ENCODE assay signal across 16 cellular contexts in genomic region chr7:149367417-149367816, GRCh38.
DNase-seq lines count a peak whose midpoint lies in the region; ATAC-seq and TF ChIP-seq lines count a peak whose summit lies in the region.
"Had no signal": no experiment of that assay in that cellular context is flagged by ENCODE, and none has a peak within 500 bp of the region (broad histone marks: within the 10 kb centered on the region; RNA-seq: fewer than 3 reads in every experiment).

No MANE protein-coding gene starts in this region.

- H3K4me1 ChIP-seq in HCT116 (ENCODE audit: control insufficient read depth in 1 of 2, insufficient read depth in 2 of 2, low read length in 2 of 2) (peaks cover 13 to 21% of the 10 kb centered on the region in 2 experiments), trophoblast cell (ENCODE audit: control insufficient read depth in 1 of 2, insufficient read depth in 2 of 2, low read length in 2 of 2) (peaks cover 6 to 9% of the 10 kb centered on the region in 2 experiments)

- peak; percentile 33 to 37 for ATAC-seq in activated T-cell treated with anti-CD3 and anti-CD28 coated beads, Interleukin-2, amount 50 U/mL, for 72 hours (replicated peaks in 1 of 2)
- ATAC-seq in HCT116 (peak; percentile 50; the same call in 1 of the 2 replicates), WTC11 (peak; percentile 32; the same call in 1 of the 2 replicates), HG02938 (IDR thresholded peaks at IDR 0.05; ENCODE audit: unreplicated experiment) (no peak), GM19351 (IDR thresholded peaks at IDR 0.05; ENCODE audit: unreplicated experiment) (no peak)

- no peak overlapping the region for H3K23ac ChIP-seq in trophoblast cell (ENCODE audit: low read length)

- TF ChIP-seq CTCF in HCT116 (IDR thresholded peaks at IDR 0.05 in 2 of 3, conservative IDR thresholded peaks at IDR 0.05 in 1 of 3; ENCODE audit: borderline replicate concordance in 1 of 3, insufficient read depth in 1 of 3, low read depth in 2 of 3, low read length in 2 of 3) (no peak), WTC11 (IDR thresholded peaks at IDR 0.05) (no peak), GM10266 (IDR thresholded peaks at IDR 0.05; ENCODE audit: control insufficient read depth, insufficient read depth, low read depth, missing control alignments) (no peak)

- no peak overlapping the region for H3K27ac ChIP-seq in HCT116 (ENCODE audit: low read depth, low read length)
- H3K27ac ChIP-seq in trophoblast cell (ENCODE audit: low read depth, low read length), result no peak overlapping the region
- H3K27ac ChIP-seq: HL-60 had no signal

- peak overlapping the region; percentile 25 for H2BK120ac ChIP-seq in trophoblast cell (ENCODE audit: insufficient read depth, low read length, poor library complexity)

- POLR2A ChIA-PET in HCT116 (lab: Charles Lee), result no interaction called here
- POLR2A ChIA-PET in WTC11 (lab: Charles Lee), result no interaction called here

- no peak overlapping the region for H3K4me3 Mint-ChIP-seq in activated T-cell treated with anti-CD3 and anti-CD28 coated beads, Interleukin-2, amount 50 U/mL, for 72 hours
- no peak overlapping the region for H3K4me3 Mint-ChIP-seq in activated T-cell treated with anti-CD3 and anti-CD28 coated beads, Interleukin-2, amount 50 U/mL, for 24 hours
- no peak overlapping the region for H3K4me3 Mint-ChIP-seq in WTC11
- H3K4me3 Mint-ChIP-seq: B cell; CD4-positive, alpha-beta memory T cell; H9; HFFc6 had no signal

- H3K18ac ChIP-seq in trophoblast cell (ENCODE audit: low read length), result no peak overlapping the region

- H3K4me3 ChIP-seq in HCT116 (replicated peaks in 1 of 2; ENCODE audit: low read depth in 1 of 2, low read length in 2 of 2), result no peak overlapping the region
- no peak overlapping the region for H3K4me3 ChIP-seq in trophoblast cell (ENCODE audit: low read depth, low read length)

- no peak overlapping the region for H4K91ac ChIP-seq in trophoblast cell (ENCODE audit: low read depth, low read length)

- no peak for TF ChIP-seq RAD21 in HCT116 (IDR thresholded peaks at IDR 0.05; ENCODE audit: low read depth)

- H3K9me3 Mint-ChIP-seq in activated T-cell treated with anti-CD3 and anti-CD28 coated beads, Interleukin-2, amount 50 U/mL, for 72 hours, result peaks cover 12 to 13% of the 10 kb centered on the region in 2 donors
- H3K9me3 Mint-ChIP-seq in activated T-cell treated with anti-CD3 and anti-CD28 coated beads, Interleukin-2, amount 50 U/mL, for 24 hours, result peaks cover 10% of the 10 kb centered on the region
- peaks cover 35% of the 10 kb centered on the region for H3K9me3 Mint-ChIP-seq in WTC11
- H3K9me3 Mint-ChIP-seq: HFFc6 had no signal

- H3K27me3 ChIP-seq in HCT116 (ENCODE audit: insufficient read depth, low read length), result no peaks in the 10 kb centered on the region
- H3K27me3 ChIP-seq in trophoblast cell (ENCODE audit: insufficient read depth, low read length), result peaks cover 2% of the 10 kb centered on the region

- no peak overlapping the region for H3K4ac ChIP-seq in trophoblast cell (ENCODE audit: low read depth, low read length)

- H3K14ac ChIP-seq in trophoblast cell (ENCODE audit: low read length), result peak overlapping the region; percentile 2

- H3K79me1 ChIP-seq in trophoblast cell (ENCODE audit: low read length), result peaks cover 6% of the 10 kb centered on the region

- no peaks in the 10 kb centered on the region for H3K36me3 ChIP-seq in HCT116 (ENCODE audit: control insufficient read depth in 1 of 2, insufficient read depth in 2 of 2, low read length in 2 of 2)
- H3K36me3 ChIP-seq in trophoblast cell (ENCODE audit: control insufficient read depth in 1 of 2, insufficient read depth in 2 of 2, low read length in 2 of 2), result no peaks in the 10 kb centered on the region

- H2AFZ ChIP-seq in HCT116 (ENCODE audit: low read depth, low read length, poor library complexity, severe bottlenecking) (no peak overlapping the region), trophoblast cell (ENCODE audit: insufficient read depth, low read length, poor library complexity) (no peak overlapping the region)

- H3K9me3 ChIP-seq in HCT116 (ENCODE audit: control insufficient read depth in 1 of 2, insufficient read depth in 1 of 2, low read depth in 1 of 2, low read length in 2 of 2) (peaks cover under 1 to 7% of the 10 kb centered on the region in 2 experiments; a peak in 2 of 4 replicates), trophoblast cell (ENCODE audit: insufficient read depth, low read depth, low read length) (peaks cover 11% of the 10 kb centered on the region)

- peak overlapping the region; percentile 1 for H4K8ac ChIP-seq in trophoblast cell (ENCODE audit: low read depth, low read length)

- intact Hi-C loops in HCT116 (cut with micrococcal nuclease), result no loop called here

- RAD21 ChIA-PET in HCT116 (lab: Charles Lee; ENCODE audit: low non-redundant PET in 1 of 2, low total read pairs in 2 of 2, uncharacterized antibody in 2 of 2, unreplicated experiment in 2 of 2), result no interaction called here

- CTCF ChIA-PET in HCT116 (lab: Charles Lee), result interaction anchor here (1.2 kb wide), 1 partner anchor 57 kb away, joined by 4 read pairs; no protein-coding TSS in a partner anchor
- CTCF ChIA-PET in WTC11 (lab: Charles Lee), result interaction anchor here (0.7 to 1.5 kb wide), 3 partner anchors 12 to 106 kb away, joined by 3 read pairs; no protein-coding TSS in a partner anchor

- no CpG with 5 or more reads among the region's 2 CpGs for WGBS in trophoblast cell (ENCODE audit: extremely low coverage, insufficient coverage, insufficient read length)

- DNase-seq in activated T-cell treated with anti-CD3 and anti-CD28 coated beads, Interleukin-2, amount 50 U/mL, for 72 hours, result no peak
- no peak for DNase-seq in activated T-cell treated with anti-CD3 and anti-CD28 coated beads, Interleukin-2, amount 50 U/mL, for 24 hours
- DNase-seq in HCT116 (ENCODE audit: low read depth, low spot score), result no peak
- DNase-seq in WTC11 (ENCODE audit: low spot score), result no peak
- DNase-seq in trophoblast cell, result no peak
- DNase-seq in GM10266 (ENCODE audit: extremely low spot score), result no peak
- DNase-seq: C1 segment of cervical spinal cord; CD4-positive, alpha-beta memory T cell; DMS79; GOT3; H9; HFFc6 had no signal

- peak overlapping the region; percentile 53 for H2AK5ac ChIP-seq in trophoblast cell (ENCODE audit: low read length)

- H3K36me3 Mint-ChIP-seq in activated T-cell treated with anti-CD3 and anti-CD28 coated beads, Interleukin-2, amount 50 U/mL, for 72 hours (ENCODE audit: insufficient read depth in 2 of 2), result peaks cover 3 to 7% of the 10 kb centered on the region in 2 donors
- no peaks in the 10 kb centered on the region for H3K36me3 Mint-ChIP-seq in activated T-cell treated with anti-CD3 and anti-CD28 coated beads, Interleukin-2, amount 50 U/mL, for 24 hours (ENCODE audit: low read depth)
- H3K36me3 Mint-ChIP-seq in WTC11, result peaks cover 14% of the 10 kb centered on the region

- H4K20me1 ChIP-seq in HCT116 (ENCODE audit: insufficient read depth), result no peaks in the 10 kb centered on the region

- peaks cover 6% of the 10 kb centered on the region for H3K4me1 Mint-ChIP-seq in activated T-cell treated with anti-CD3 and anti-CD28 coated beads, Interleukin-2, amount 50 U/mL, for 72 hours (ENCODE audit: low read depth)
- H3K4me1 Mint-ChIP-seq in activated T-cell treated with anti-CD3 and anti-CD28 coated beads, Interleukin-2, amount 50 U/mL, for 24 hours (ENCODE audit: low read depth), result no peaks in the 10 kb centered on the region
- peaks cover 4% of the 10 kb centered on the region for H3K4me1 Mint-ChIP-seq in WTC11
- H3K4me1 Mint-ChIP-seq: B cell had no signal

- H3K79me2 ChIP-seq in HCT116 (ENCODE audit: insufficient read depth, low read length) (no peaks in the 10 kb centered on the region), trophoblast cell (ENCODE audit: control insufficient read depth, insufficient read depth, low read length, poor library complexity) (no peaks in the 10 kb centered on the region)

- H2BK12ac ChIP-seq in trophoblast cell (ENCODE audit: low read length), result peak overlapping the region; percentile 82

- TF ChIP-seq POLR2A in HCT116 (IDR thresholded peaks at IDR 0.05; ENCODE audit: borderline replicate concordance, extremely low read depth, insufficient read depth, insufficient read length), result no peak

- no TSS peak for BruUV-seq in HCT116 (replicated peaks; lab: Mats Ljungman, UMichigan)

- no peak overlapping the region for H2BK5ac ChIP-seq in trophoblast cell (ENCODE audit: low read depth, low read length, poor library complexity)

- H4K12ac ChIP-seq in trophoblast cell (ENCODE audit: low read depth, low read length), result no peak overlapping the region

- H3K27me3 Mint-ChIP-seq in activated T-cell treated with anti-CD3 and anti-CD28 coated beads, Interleukin-2, amount 50 U/mL, for 72 hours (ENCODE audit: low read depth), result peaks cover 13% of the 10 kb centered on the region
- H3K27me3 Mint-ChIP-seq in activated T-cell treated with anti-CD3 and anti-CD28 coated beads, Interleukin-2, amount 50 U/mL, for 24 hours, result peaks cover 26% of the 10 kb centered on the region
- peaks cover 21% of the 10 kb centered on the region for H3K27me3 Mint-ChIP-seq in WTC11 (ENCODE audit: low read depth)

- H3K9ac ChIP-seq in HCT116 (ENCODE audit: low read length) (no peak overlapping the region), trophoblast cell (ENCODE audit: low read length) (no peak overlapping the region)

- no peak overlapping the region for H3K4me2 ChIP-seq in HCT116 (ENCODE audit: low read length)
- no peak overlapping the region for H3K4me2 ChIP-seq in trophoblast cell (ENCODE audit: low read length)

- H3K9me2 ChIP-seq in HCT116 (ENCODE audit: insufficient read depth), result no peaks in the 10 kb centered on the region

- no peak overlapping the region for H3K27ac Mint-ChIP-seq in activated T-cell treated with anti-CD3 and anti-CD28 coated beads, Interleukin-2, amount 50 U/mL, for 72 hours
- no peak overlapping the region for H3K27ac Mint-ChIP-seq in activated T-cell treated with anti-CD3 and anti-CD28 coated beads, Interleukin-2, amount 50 U/mL, for 24 hours
- no peak overlapping the region for H3K27ac Mint-ChIP-seq in WTC11
- H3K27ac Mint-ChIP-seq: B cell; CD4-positive, alpha-beta memory T cell; H9; HFFc6 had no signal

TF ChIP-seq in HCT116, 20 proteins besides CTCF, POLR2A, EP300 and RAD21 (continues in another document):
- no peak for TF ChIP-seq FOSL1 (IDR thresholded peaks at IDR 0.05; ENCODE audit: low read depth)
- no peak for TF ChIP-seq YY1 (IDR thresholded peaks at IDR 0.05; ENCODE audit: extremely low read depth, insufficient replicate concordance, low read depth, low read length)
- TF ChIP-seq EZH2phosphoT487 (IDR thresholded peaks at IDR 0.05; ENCODE audit: borderline replicate concordance), result no peak

Comparison
In these comparisons a context has a peak if more than half of its experiments do, and no peak if none do; other contexts are left out.
1. ATAC-seq: peak in activated T-cell treated with anti-CD3 and anti-CD28 coated beads, Interleukin-2, amount 50 U/mL, for 72 hours (2 of 2), HCT116 (single experiment) and WTC11 (single experiment); none in HG02938 (single experiment) and GM19351 (single experiment).